Comparison of ENCODE assay signal across 20 cellular contexts in the genomic region with DNA sequence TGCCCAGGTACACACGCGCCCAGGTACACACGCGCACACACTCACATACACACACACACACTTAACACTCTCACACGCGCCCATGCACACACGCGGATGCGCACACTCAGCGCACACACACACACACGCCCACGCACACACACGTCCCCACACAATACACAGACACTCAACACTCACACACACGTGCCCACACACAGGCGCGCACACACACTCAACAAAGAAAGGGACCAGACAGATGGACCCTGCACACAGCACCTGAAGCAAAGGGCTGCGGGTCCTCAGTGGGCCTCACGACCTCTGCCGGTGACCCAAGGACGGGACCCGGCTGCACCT.
"Had no signal": no experiment of that assay in that cellular context is flagged by ENCODE, and none has a peak within 500 bp of the region (broad histone marks: within the 10 kb centered on the region; RNA-seq: fewer than 3 reads in every experiment).

No MANE protein-coding gene starts in this region.

- H3K4me1 Mint-ChIP-seq: activated naive CD8-positive, alpha-beta T cell treated with anti-CD3 and anti-CD28 coated beads for 36 hours had no signal

- DNase-seq: activated CD4-positive, alpha-beta T cell treated with anti-CD3 and anti-CD28 coated beads, Interleukin-2, amount 50 U/mL, for 4 hours; activated CD8-positive, alpha-beta memory T cell treated with anti-CD3 and anti-CD28 coated beads, Interleukin-2, amount 50 U/mL, for 48 hours; activated naive CD4-positive, alpha-beta T cell treated with Interleukin-2 at 50 U/mL for 16 hours; activated naive CD8-positive, alpha-beta T cell treated with anti-CD3 and anti-CD28 coated beads for 36 hours; activated T-cell treated with anti-CD3 and anti-CD28 coated beads, Interleukin-2, amount 50 U/mL, for 4 hours; foreskin keratinocyte; lower lobe of right lung; naive B cell; psoas muscle; right cardiac atrium; stimulated activated CD4-positive, alpha-beta T cell treated with anti-CD3 and anti-CD28 coated beads, Interleukin-12 subunit alpha, Interleukin-12 subunit beta, amount 100 ng/mL, for 4 hours; stimulated activated CD4-positive, alpha-beta T cell treated with anti-CD3 and anti-CD28 coated beads, Interleukin-1b, Interleukin-23, amount 100 ng/mL, for 48 hours; T-helper 1 cell; T-helper 9 cell; testis had no signal

- H3K9me3 ChIP-seq: breast epithelium, lower lobe of right lung, ovary, psoas muscle, testis had no signal

- H3K36me3 Mint-ChIP-seq: activated naive CD8-positive, alpha-beta T cell treated with anti-CD3 and anti-CD28 coated beads for 36 hours; naive B cell had no signal

- H3K9me3 Mint-ChIP-seq: activated naive CD8-positive, alpha-beta T cell treated with anti-CD3 and anti-CD28 coated beads for 36 hours; activated T-cell treated with anti-CD3 and anti-CD28 coated beads, Interleukin-2, amount 50 U/mL, for 4 hours; activated T-helper 2 cell treated with anti-CD3 and anti-CD28 coated beads, Interferon-gamma antibody, Interleukin-2, Interleukin-4, amounts not matched to agents 10 μg/mL and 5 μg/mL and 100 μg/mL, durations not matched to agents 14 hours and 24 hours and 36 hours; naive B cell; type B pancreatic cell had no signal

- H3K27me3 Mint-ChIP-seq: activated naive CD8-positive, alpha-beta T cell treated with anti-CD3 and anti-CD28 coated beads for 36 hours; type B pancreatic cell had no signal

- H3K4me3 Mint-ChIP-seq: activated naive CD8-positive, alpha-beta T cell treated with anti-CD3 and anti-CD28 coated beads for 36 hours; activated T-cell treated with anti-CD3 and anti-CD28 coated beads, Interleukin-2, amount 50 U/mL, for 4 hours; naive B cell; type B pancreatic cell had no signal

- H3K27ac Mint-ChIP-seq: activated naive CD8-positive, alpha-beta T cell treated with anti-CD3 and anti-CD28 coated beads for 36 hours; activated T-helper 2 cell treated with anti-CD3 and anti-CD28 coated beads, Interferon-gamma antibody, Interleukin-2, Interleukin-4, amounts not matched to agents 10 μg/mL and 5 μg/mL and 100 μg/mL, durations not matched to agents 14 hours and 24 hours and 36 hours; naive B cell; type B pancreatic cell had no signal

- ATAC-seq: activated T-cell treated with anti-CD3 and anti-CD28 coated beads, Interleukin-2, amount 50 U/mL, for 4 hours; foreskin keratinocyte; left lobe of liver; lower lobe of right lung; psoas muscle; right cardiac atrium had no signal
